ENCODE assay signal across 8 cellular contexts in the genomic region with DNA sequence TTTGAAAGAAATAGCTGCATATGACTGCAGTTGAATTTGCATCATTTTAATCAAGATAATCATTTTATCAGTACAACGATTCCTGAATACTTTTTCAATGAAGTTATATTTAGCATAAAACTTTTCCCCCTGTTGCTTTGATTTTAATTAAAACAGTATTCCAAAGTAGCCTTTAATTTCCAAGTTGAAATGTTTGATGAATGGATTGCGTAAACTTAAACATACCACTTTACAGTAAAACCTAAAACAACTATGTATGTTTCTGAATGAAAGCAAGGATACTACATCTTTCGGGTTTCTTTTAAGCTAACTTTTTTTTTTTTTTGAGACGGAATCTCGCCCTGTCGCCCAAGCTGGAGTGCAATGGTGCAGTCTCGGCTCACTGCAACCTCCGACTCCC.
A peak's percentile ranks its signal among the peaks of the same experiment; 100 is the strongest.
DNase-seq lines count a peak whose midpoint lies in the region; ATAC-seq and TF ChIP-seq lines count a peak whose summit lies in the region.

No MANE protein-coding gene starts in this region.

- H3F3A ChIP-seq in SU-DHL-6 (ENCODE audit: insufficient read depth): no peaks in the 10 kb centered on the region

- no peaks in the 10 kb centered on the region for H3K9me2 ChIP-seq in SU-DHL-6 (replicated peaks; ENCODE audit: insufficient read depth, low read length)

- no peak for TF ChIP-seq CTCF in GM12865 (IDR thresholded peaks at IDR 0.05; ENCODE audit: insufficient read depth, low read depth, low read length, missing control alignments)
- no peak for TF ChIP-seq CTCF in SU-DHL-6 (IDR thresholded peaks at IDR 0.05; ENCODE audit: insufficient read depth, low read length, poor library complexity, severe bottlenecking)
- no peak for TF ChIP-seq CTCF in retinal pigment epithelial cell (conservative IDR thresholded peaks at IDR 0.05; ENCODE audit: low read depth, low read length)

- H3K4me3 ChIP-seq in GM12865 (ENCODE audit: low read depth, low read length) (peak overlapping the region; percentile 93), SU-DHL-6 (ENCODE audit: insufficient read depth, low read length, poor library complexity, severe bottlenecking) (peak overlapping the region; percentile 86), retinal pigment epithelial cell (ENCODE audit: low read length) (peak overlapping the region; percentile 84)

- H4K20me1 ChIP-seq in SU-DHL-6 (ENCODE audit: low read depth, low read length): no peaks in the 10 kb centered on the region

- H3K27ac ChIP-seq in SU-DHL-6 (ENCODE audit: low read depth, low read length): peak overlapping the region; percentile 76; the same call in 1 of the 2 replicates

- DNase-seq in GM12865 (ENCODE audit: low read depth) (no peak), fibroblast of peridontal ligament (ENCODE audit: extremely low read depth) (peak; percentile 7), retinal pigment epithelial cell (ENCODE audit: low read depth) (no peak), HK-2 (ENCODE audit: unreplicated experiment) (no peak), AG08395 (ENCODE audit: low spot score) (no peak), NCI-H748 (lab: John Stamatoyannopoulos, UW; ENCODE audit: unreplicated experiment) (no peak)

- H3K79me2 ChIP-seq in SU-DHL-6 (ENCODE audit: insufficient read depth, low read length): peaks cover 21% of the 10 kb centered on the region; the same call in 1 of the 2 replicates

- H3K9ac ChIP-seq in SU-DHL-6 (ENCODE audit: low read length): peak overlapping the region; percentile 86

- no peaks in the 10 kb centered on the region for H3K36me3 ChIP-seq in SU-DHL-6 (ENCODE audit: low read length)

- ATAC-seq in HG02642 (IDR thresholded peaks at IDR 0.05; ENCODE audit: poor library complexity, unreplicated experiment): no peak

- no peaks in the 10 kb centered on the region for H3K27me3 ChIP-seq in SU-DHL-6 (ENCODE audit: low read length)

- H3K9me3 ChIP-seq in SU-DHL-6 (ENCODE audit: insufficient read depth, low read length): no peaks in the 10 kb centered on the region

- peak overlapping the region; percentile 86 for H3K4me2 ChIP-seq in SU-DHL-6 (ENCODE audit: low read depth, low read length, poor library complexity, severe bottlenecking)

- H2AFZ ChIP-seq in SU-DHL-6 (ENCODE audit: low read depth, low read length, severe bottlenecking): peak overlapping the region; percentile 23
